Comparison of ENCODE assay signal across 15 cellular contexts in genomic region chr20:21389368-21389767, GRCh38.
"Had no signal": no experiment of that assay in that cellular context is flagged by ENCODE, and none has a peak within 500 bp of the region (broad histone marks: within the 10 kb centered on the region; RNA-seq: fewer than 3 reads in every experiment).

No MANE protein-coding gene starts in this region.

- H3K9me3 ChIP-seq: sigmoid colon had no signal

- H3K4me3 ChIP-seq: sigmoid colon, skin epidermis had no signal

- H3K27ac ChIP-seq: sigmoid colon, skin epidermis had no signal

- DNase-seq: cortex of kidney; effector memory CD4-positive, alpha-beta T cell; foreskin melanocyte; head of caudate nucleus; hippocampal formation; islet precursor cell; mammary epithelial cell; naive thymus-derived CD4-positive, alpha-beta T cell; nephron progenitor cell; sigmoid colon; stimulated activated CD4-positive, alpha-beta T cell treated with anti-CD3 and anti-CD28 coated beads, Interleukin-12 subunit alpha, Interleukin-12 subunit beta, amount 100 ng/mL, for 4 hours; stimulated activated CD4-positive, alpha-beta T cell treated with anti-CD3 and anti-CD28 coated beads, Interleukin-2, amount 100 ng/mL, for 48 hours; stimulated activated naive CD4-positive, alpha-beta T cell treated with Interleukin-2 at 50 U/mL for 16 hours; trophoblast cell had no signal
